Comparison of ENCODE assay signal across 28 cellular contexts in genomic region chr6:82641677-82642076, GRCh38.
"Had no signal": no experiment of that assay in that cellular context is flagged by ENCODE, and none has a peak within 500 bp of the region (broad histone marks: within the 10 kb centered on the region; RNA-seq: fewer than 3 reads in every experiment).

No MANE protein-coding gene starts in this region.

- H3K27me3 ChIP-seq: colonic mucosa, dorsolateral prefrontal cortex, esophagus muscularis mucosa, esophagus squamous epithelium, gastrocnemius medialis, gastroesophageal sphincter, heart left ventricle, heart right ventricle had no signal

- H3K36me3 ChIP-seq: colonic mucosa, esophagus muscularis mucosa, esophagus squamous epithelium, gastrocnemius medialis, gastroesophageal sphincter, heart left ventricle, heart right ventricle had no signal

- H3K4me1 ChIP-seq: colonic mucosa, foreskin keratinocyte, gastrocnemius medialis had no signal

- DNase-seq: colonic mucosa; cortex of kidney; dermis blood vessel endothelial cell; dorsolateral prefrontal cortex; effector CD4-positive, alpha-beta T cell; effector CD8-positive, alpha-beta T cell; effector memory CD4-positive, alpha-beta T cell; effector memory CD8-positive, alpha-beta T cell; endodermal cell; erythroblast; esophagus squamous epithelium; foreskin fibroblast; foreskin keratinocyte; foreskin melanocyte; gastrocnemius medialis; glutamatergic neuron; head of caudate nucleus; heart left ventricle; heart right ventricle had no signal

- H3K4me3 ChIP-seq: colonic mucosa, coronary artery, dorsolateral prefrontal cortex, esophagus muscularis mucosa, esophagus squamous epithelium, gastrocnemius medialis, gastroesophageal sphincter, heart left ventricle, heart right ventricle had no signal

- FAIRE-seq: colon, endometrium, endothelial cell of umbilical vein, frontal cortex had no signal

- H3K27ac ChIP-seq: colonic mucosa, coronary artery, dorsolateral prefrontal cortex, epithelial cell of prostate, esophagus muscularis mucosa, esophagus squamous epithelium, foreskin keratinocyte, gastrocnemius medialis, gastroesophageal sphincter, heart left ventricle, heart right ventricle had no signal

- ATAC-seq: effector memory CD8-positive, alpha-beta T cell; esophagus mucosa; foreskin keratinocyte; gastrocnemius medialis; gastroesophageal sphincter; heart left ventricle; heart right ventricle had no signal

- H3K9me3 ChIP-seq: colonic mucosa, esophagus squamous epithelium, gastrocnemius medialis had no signal
